Comparison of ENCODE assay signal across 24 cellular contexts in genomic region chr2:213524164-213524563, GRCh38.
"Had no signal": no experiment of that assay in that cellular context is flagged by ENCODE, and none has a peak within 500 bp of the region (broad histone marks: within the 10 kb centered on the region; RNA-seq: fewer than 3 reads in every experiment).

No MANE protein-coding gene starts in this region.

- H3K27ac ChIP-seq: RWPE1 had no signal

- H3K4me2 ChIP-seq: SK-N-SH had no signal

- H3K4me3 Mint-ChIP-seq: T-cell had no signal

- H3K9me3 ChIP-seq: SK-N-SH had no signal

- H3K27ac Mint-ChIP-seq: T-cell had no signal

- H3K27me3 Mint-ChIP-seq: T-cell had no signal

- H3K36me3 Mint-ChIP-seq: T-cell had no signal

- H3K4me1 Mint-ChIP-seq: T-cell had no signal

- H3K9ac ChIP-seq: SK-N-SH had no signal

- DNase-seq: Karpas-422, KG1, MV-4-11, NCI-H1092, NCI-H1105 treated with DMSO at 0.1 percent for 48 hours, NCI-H1417 treated with DMSO at 0.1 percent for 48 hours, NCI-H146, NCI-H1694 treated with DMSO at 0.1 percent for 48 hours, NCI-H1930, NCI-H2081, NCI-H2107, NCI-H226, NCI-H446, NCI-H510A, NCI-H524 treated with DMSO at 0.1 percent for 48 hours, NCI-H69, NCI-H774, PC-3, SHP77, SK-N-SH, SW 1271, T-cell had no signal

- ATAC-seq: Panc1, PC-3, T-cell had no signal

- H3K9me2 ChIP-seq: SK-N-SH had no signal
